In genomic region chr15:101578443-101578894, GRCh38 we compare ENCODE assay signal across 9 cellular contexts.
A peak's percentile ranks its signal among the peaks of the same experiment; 100 is the strongest.
DNase-seq lines count a peak whose midpoint lies in the region; ATAC-seq and TF ChIP-seq lines count a peak whose summit lies in the region.
"Had no signal": no experiment of that assay in that cellular context is flagged by ENCODE, and none has a peak within 500 bp of the region (broad histone marks: within the 10 kb centered on the region; RNA-seq: fewer than 3 reads in every experiment).

No MANE protein-coding gene starts in this region.

- peak; percentile 45 for ATAC-seq in HG03442 (IDR thresholded peaks at IDR 0.05; ENCODE audit: unreplicated experiment)
- peak; percentile 47 for ATAC-seq in activated naive CD8-positive, alpha-beta T cell treated with anti-CD3 and anti-CD28 coated beads, Interleukin-2, amount 10 ng/mL, durations not matched to agents 7 days and 5 days (ENCODE audit: low read depth)

- H3K27me3 ChIP-seq in kidney epithelial cell (ENCODE audit: control insufficient read depth, insufficient read depth, low read length) (no peaks in the 10 kb centered on the region), ascending aorta (no peaks in the 10 kb centered on the region)

- peak; percentile 41 for DNase-seq in GDM1 (lab: John Stamatoyannopoulos, UW)
- no peak for DNase-seq in activated naive CD8-positive, alpha-beta T cell treated with anti-CD3 and anti-CD28 coated beads, Interleukin-2, amount 10 ng/mL, durations not matched to agents 7 days and 5 days
- DNase-seq in kidney epithelial cell (ENCODE audit: low read depth) = no peak
- no peak for DNase-seq in cerebellum (ENCODE audit: low spot score)
- no peak for DNase-seq in ascending aorta (ENCODE audit: low spot score in 2 of 2)
- no peak for DNase-seq in cortex of kidney (lab: John Stamatoyannopoulos, UW)

- no peaks in the 10 kb centered on the region for H3K4me1 ChIP-seq in ascending aorta

- no peak overlapping the region for H3K4me3 Mint-ChIP-seq in activated naive CD8-positive, alpha-beta T cell treated with anti-CD3 and anti-CD28 coated beads, Interleukin-2, amount 10 ng/mL, durations not matched to agents 7 days and 5 days
- H3K4me3 Mint-ChIP-seq: memory B cell; T-helper 1 cell treated with Interleukin-12 subunit alpha and Interleukin-12 subunit beta and Interleukin-4 antibody, amounts not matched to agents 30 μg/mL and 1 μg/mL, for 36 hours had no signal

- H3K36me3 Mint-ChIP-seq in activated naive CD8-positive, alpha-beta T cell treated with anti-CD3 and anti-CD28 coated beads, Interleukin-2, amount 10 ng/mL, durations not matched to agents 7 days and 5 days = no peaks in the 10 kb centered on the region

- H3K4me3 ChIP-seq in kidney epithelial cell (ENCODE audit: low read depth, low read length) = no peak overlapping the region
- H3K4me3 ChIP-seq in ascending aorta = no peak overlapping the region

- no peaks in the 10 kb centered on the region for H3K9me3 Mint-ChIP-seq in activated naive CD8-positive, alpha-beta T cell treated with anti-CD3 and anti-CD28 coated beads, Interleukin-2, amount 10 ng/mL, durations not matched to agents 7 days and 5 days
- H3K9me3 Mint-ChIP-seq: T-helper 1 cell treated with Interleukin-12 subunit alpha and Interleukin-12 subunit beta and Interleukin-4 antibody, amounts not matched to agents 30 μg/mL and 1 μg/mL, for 36 hours had no signal

- H3K27ac ChIP-seq in ascending aorta = no peak overlapping the region

- POLR2A ChIA-PET in activated naive CD8-positive, alpha-beta T cell treated with anti-CD3 and anti-CD28 coated beads, Interleukin-2, amount 10 ng/mL, durations not matched to agents 7 days and 5 days (lab: Charles Lee) = no interaction called here

- H3K27me3 Mint-ChIP-seq in activated naive CD8-positive, alpha-beta T cell treated with anti-CD3 and anti-CD28 coated beads, Interleukin-2, amount 10 ng/mL, durations not matched to agents 7 days and 5 days = peaks cover 15% of the 10 kb centered on the region

- H3K9me3 ChIP-seq in ascending aorta = no peaks in the 10 kb centered on the region

- TF ChIP-seq CTCF in kidney epithelial cell (IDR thresholded peaks at IDR 0.05; ENCODE audit: insufficient read depth, low read length, poor library complexity, severe bottlenecking) (peak; percentile 39), ascending aorta (IDR thresholded peaks at IDR 0.05) (no peak)

- H3K36me3 ChIP-seq in kidney epithelial cell (ENCODE audit: control insufficient read depth, insufficient read depth, low read length) (no peaks in the 10 kb centered on the region), ascending aorta (no peaks in the 10 kb centered on the region)

- intact Hi-C loops in ascending aorta (cut with DNase I) = no loop called here

- no peak overlapping the region for H3K27ac Mint-ChIP-seq in activated naive CD8-positive, alpha-beta T cell treated with anti-CD3 and anti-CD28 coated beads, Interleukin-2, amount 10 ng/mL, durations not matched to agents 7 days and 5 days
- H3K27ac Mint-ChIP-seq: memory B cell; T-helper 1 cell treated with Interleukin-12 subunit alpha and Interleukin-12 subunit beta and Interleukin-4 antibody, amounts not matched to agents 30 μg/mL and 1 μg/mL, for 36 hours had no signal

- no peaks in the 10 kb centered on the region for H3K4me1 Mint-ChIP-seq in activated naive CD8-positive, alpha-beta T cell treated with anti-CD3 and anti-CD28 coated beads, Interleukin-2, amount 10 ng/mL, durations not matched to agents 7 days and 5 days
- H3K4me1 Mint-ChIP-seq: memory B cell had no signal
